ENCODE assay signal across 9 cellular contexts in the genomic region with DNA sequence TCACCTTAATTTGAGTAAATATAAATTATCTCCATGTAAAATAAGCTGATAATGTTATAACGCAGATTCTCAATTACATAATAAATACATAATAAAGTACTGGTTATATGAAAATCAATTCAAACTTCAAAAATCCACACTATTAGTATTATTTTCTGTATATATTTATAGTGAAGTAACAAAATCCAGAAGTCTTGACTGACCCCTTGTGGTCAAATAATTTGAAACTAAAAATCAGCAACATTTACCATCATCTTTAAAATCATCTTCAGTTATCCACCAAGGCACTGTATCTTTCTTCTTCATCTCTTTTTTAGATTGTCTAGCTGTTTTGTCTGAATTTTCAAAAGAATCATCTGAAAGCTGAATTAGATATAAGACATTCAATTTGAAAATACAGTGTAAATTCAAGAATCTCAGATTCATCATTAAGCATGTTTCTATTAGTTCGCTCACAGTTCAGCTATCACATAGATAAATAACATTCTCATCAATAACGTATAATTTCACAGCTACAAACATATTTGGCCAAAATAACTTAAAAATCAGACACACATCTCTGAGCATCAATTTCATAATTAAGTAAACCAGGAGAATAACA. TPM values are rescaled to one million over a fixed set of nuclear protein-coding genes. Genes with fewer than 3 reads are reported as not detected.
A peak's percentile ranks its signal among the peaks of the same experiment; 100 is the strongest.
DNase-seq lines count a peak whose midpoint lies in the region; ATAC-seq, FAIRE-seq and TF ChIP-seq lines count a peak whose summit lies in the region.
"Had no signal": no experiment of that assay in that cellular context is flagged by ENCODE, and none has a peak within 500 bp of the region (broad histone marks: within the 10 kb centered on the region; RNA-seq: fewer than 3 reads in every experiment).

No MANE protein-coding gene starts in this region.

- peak; percentile 81 to 84 for TF ChIP-seq RAD21 in K562 (CRISPR knock-in tag; conservative IDR thresholded peaks at IDR 0.05 in 1 of 2, IDR thresholded peaks at IDR 0.05 in 1 of 2)

- no peak for TF ChIP-seq POLR2A in K562 (conservative IDR thresholded peaks at IDR 0.05)

- H3K9ac ChIP-seq in K562 (ENCODE audit: insufficient read depth in 1 of 2, low read depth in 2 of 2, low read length in 2 of 2) = no peak overlapping the region

- H3K4me1 Mint-ChIP-seq in Calu3 (ENCODE audit: low read depth, unreplicated experiment) (peaks cover 6% of the 10 kb centered on the region), mesothelial cell of epicardium (peaks cover 9% of the 10 kb centered on the region)
- peaks cover 31% of the 10 kb centered on the region for H3K4me1 Mint-ChIP-seq in stimulated activated memory B cell treated with anti-CD40 and anti-IgM and Interleukin-4, amounts not matched to agents 10 μg/mL and 1 μg/mL and 100 μg/mL, for 72 hours
- peaks cover 6% of the 10 kb centered on the region for H3K4me1 Mint-ChIP-seq in activated CD8-positive, alpha-beta memory T cell treated with anti-CD3 and anti-CD28 coated beads, Interleukin-2, amount 10 ng/mL, durations not matched to agents 7 days and 5 days

- H3K9me3 Mint-ChIP-seq in Calu3 (ENCODE audit: low read depth, unreplicated experiment) = no peaks in the 10 kb centered on the region
- H3K9me3 Mint-ChIP-seq in mesothelial cell of epicardium = no peaks in the 10 kb centered on the region
- no peaks in the 10 kb centered on the region for H3K9me3 Mint-ChIP-seq in stimulated activated memory B cell treated with anti-CD40 and anti-IgM and Interleukin-4, amounts not matched to agents 10 μg/mL and 1 μg/mL and 100 μg/mL, for 72 hours
- H3K9me3 Mint-ChIP-seq in activated CD8-positive, alpha-beta memory T cell treated with anti-CD3 and anti-CD28 coated beads, Interleukin-2, amount 10 ng/mL, durations not matched to agents 7 days and 5 days (ENCODE audit: low read depth) = no peaks in the 10 kb centered on the region
- H3K9me3 Mint-ChIP-seq: IgD-negative memory B cell had no signal

- no peak for TF ChIP-seq EP300 in K562 (IDR thresholded peaks at IDR 0.05; ENCODE audit: low read length)

- H3K4me1 ChIP-seq in K562 (replicated peaks in 1 of 2; ENCODE audit: control insufficient read depth in 2 of 2, insufficient read depth in 2 of 2, low read length in 2 of 2) = peaks cover 0 to under 1% of the 10 kb centered on the region in 2 experiments; a peak in 2 of 5 replicates

- no peaks in the 10 kb centered on the region for H4K20me1 ChIP-seq in K562 (replicated peaks; ENCODE audit: control insufficient read depth, insufficient read depth, low read length)

- H3K27me3 ChIP-seq in K562 (ENCODE audit: control insufficient read depth in 2 of 2, insufficient read depth in 2 of 2, low read length in 2 of 2) (no peaks in the 10 kb centered on the region), H7 (ENCODE audit: control insufficient read depth, insufficient read depth, low read length) (no peaks in the 10 kb centered on the region)

- BruUV-seq in Calu3 (replicated peaks; lab: Mats Ljungman, UMichigan) (no TSS peak), K562 (replicated peaks; lab: Mats Ljungman, UMichigan) (no TSS peak)

- peak; percentile 6 for FAIRE-seq in K562 (lab: Jason Lieb, UNC)

- no peaks in the 10 kb centered on the region for H3K9me1 ChIP-seq in K562 (ENCODE audit: control insufficient read depth, insufficient read depth, low read length)

- no peak overlapping the region for H3K4me3 ChIP-seq in K562
- no peak overlapping the region for H3K4me3 ChIP-seq in H7 (ENCODE audit: insufficient read depth, low read depth, low read length)

- no peaks in the 10 kb centered on the region for H3K9me3 ChIP-seq in K562 (replicated peaks; ENCODE audit: control insufficient read depth, insufficient read depth, low read depth, low read length)

- H3K36me3 Mint-ChIP-seq in Calu3 (ENCODE audit: insufficient read depth, unreplicated experiment) = no peaks in the 10 kb centered on the region
- no peaks in the 10 kb centered on the region for H3K36me3 Mint-ChIP-seq in mesothelial cell of epicardium
- peaks cover 14% of the 10 kb centered on the region for H3K36me3 Mint-ChIP-seq in stimulated activated memory B cell treated with anti-CD40 and anti-IgM and Interleukin-4, amounts not matched to agents 10 μg/mL and 1 μg/mL and 100 μg/mL, for 72 hours
- H3K36me3 Mint-ChIP-seq in activated CD8-positive, alpha-beta memory T cell treated with anti-CD3 and anti-CD28 coated beads, Interleukin-2, amount 10 ng/mL, durations not matched to agents 7 days and 5 days = peaks cover 3% of the 10 kb centered on the region

- H3K36me3 ChIP-seq in K562 (ENCODE audit: control insufficient read depth, insufficient read depth, low read length) (no peaks in the 10 kb centered on the region), H7 (replicated peaks; ENCODE audit: control insufficient read depth, insufficient read depth, low read length) (no peaks in the 10 kb centered on the region)

- no peaks in the 10 kb centered on the region for H3K79me2 ChIP-seq in K562 (ENCODE audit: control insufficient read depth, insufficient read depth, low read length)

- intact Hi-C loops in Calu3 (cut with micrococcal nuclease; ENCODE audit: unreplicated experiment) = loop anchor here (1.0 kb wide), 2 partner anchors 337 to 606 kb away; no protein-coding TSS in a partner anchor
- intact Hi-C loops in K562 (cut with micrococcal nuclease) = loop anchor here (1.0 to 10.0 kb wide), 4 partner anchors 166 to 1104 kb away; no protein-coding TSS in a partner anchor

- no peak overlapping the region for H3K4me2 ChIP-seq in K562 (ENCODE audit: insufficient read depth, low read length)

- DNase-seq in Calu3 (no peak), HT1080 (ENCODE audit: low read depth) (peak; percentile 18), K562 (ENCODE audit: extremely low read depth in 1 of 4, low spot score in 3 of 4) (peak in 3 of 4 experiments; percentile 11 to 58 (median 16)), mesothelial cell of epicardium (ENCODE audit: low spot score in 2 of 2, unreplicated experiment in 2 of 2) (no peak), H7 (no peak)
- DNase-seq in stimulated activated CD4-positive, alpha-beta T cell treated with anti-CD3 and anti-CD28 coated beads, Interleukin-4, amount 100 ng/mL, for 1 hour = no peak
- DNase-seq in activated CD8-positive, alpha-beta memory T cell treated with anti-CD3 and anti-CD28 coated beads, Interleukin-2, amount 10 ng/mL, durations not matched to agents 7 days and 5 days = no peak

- in situ Hi-C loops in K562 (cut with MboI) = loop anchor here (25.0 kb wide), 1 partner anchor 609 kb away; no protein-coding TSS in a partner anchor

- POLR2A ChIA-PET in K562 (lab: Yijun Ruan, JAX) = no interaction called here

- H3K4me3 Mint-ChIP-seq in Calu3 (ENCODE audit: low read depth, unreplicated experiment) (no peak overlapping the region), mesothelial cell of epicardium (no peak overlapping the region)
- H3K4me3 Mint-ChIP-seq in stimulated activated memory B cell treated with anti-CD40 and anti-IgM and Interleukin-4, amounts not matched to agents 10 μg/mL and 1 μg/mL and 100 μg/mL, for 72 hours = no peak overlapping the region
- no peak overlapping the region for H3K4me3 Mint-ChIP-seq in activated CD8-positive, alpha-beta memory T cell treated with anti-CD3 and anti-CD28 coated beads, Interleukin-2, amount 10 ng/mL, durations not matched to agents 7 days and 5 days

- H3K27me3 Mint-ChIP-seq in Calu3 (ENCODE audit: unreplicated experiment) (no peaks in the 10 kb centered on the region), mesothelial cell of epicardium (ENCODE audit: low read depth) (no peaks in the 10 kb centered on the region)
- no peaks in the 10 kb centered on the region for H3K27me3 Mint-ChIP-seq in stimulated activated memory B cell treated with anti-CD40 and anti-IgM and Interleukin-4, amounts not matched to agents 10 μg/mL and 1 μg/mL and 100 μg/mL, for 72 hours
- H3K27me3 Mint-ChIP-seq in activated CD8-positive, alpha-beta memory T cell treated with anti-CD3 and anti-CD28 coated beads, Interleukin-2, amount 10 ng/mL, durations not matched to agents 7 days and 5 days = no peaks in the 10 kb centered on the region
- H3K27me3 Mint-ChIP-seq: IgD-negative memory B cell had no signal

- no peak overlapping the region for H2AFZ ChIP-seq in K562 (ENCODE audit: low read depth, low read length)

- no peak overlapping the region for H3K27ac ChIP-seq in K562 (ENCODE audit: extremely low read depth, low read depth, low read length)

- ATAC-seq in K562 = 0 out of 3 replicates have a peak, but pooled peaks have one; percentile 49
- ATAC-seq in stimulated activated memory B cell treated with anti-CD40 and anti-IgM and Interleukin-4, amounts not matched to agents 10 μg/mL and 1 μg/mL and 100 μg/mL, for 72 hours = no peak
- ATAC-seq in activated CD8-positive, alpha-beta memory T cell treated with anti-CD3 and anti-CD28 coated beads, Interleukin-2, amount 10 ng/mL, durations not matched to agents 7 days and 5 days = no peak

- CTCF ChIA-PET in Calu3 (lab: Charles Lee) (no interaction called here), K562 (lab: Yijun Ruan, JAX; ENCODE audit: low intra/inter-chr PET ratio) (interaction anchor here (1.3 to 4.3 kb wide), 3 partner anchors 336 to 606 kb away, joined by 3 to 45 read pairs (median 10); a partner anchor contains a TSS)
- CTCF ChIA-PET in activated CD8-positive, alpha-beta memory T cell treated with anti-CD3 and anti-CD28 coated beads, Interleukin-2, amount 10 ng/mL, durations not matched to agents 7 days and 5 days (lab: Charles Lee) = interaction anchor here (1.3 kb wide), 1 partner anchor 606 kb away, joined by 4 read pairs; no protein-coding TSS in a partner anchor

- WGBS in K562 (ENCODE audit: insufficient coverage, low coverage, missing lambda C conversion rate) = 37% methylated on average over 3 of the region's 3 CpGs

- no peak overlapping the region for H3K27ac Mint-ChIP-seq in Calu3 (ENCODE audit: unreplicated experiment)
- no peak overlapping the region for H3K27ac Mint-ChIP-seq in mesothelial cell of epicardium
- no peak overlapping the region for H3K27ac Mint-ChIP-seq in stimulated activated memory B cell treated with anti-CD40 and anti-IgM and Interleukin-4, amounts not matched to agents 10 μg/mL and 1 μg/mL and 100 μg/mL, for 72 hours
- H3K27ac Mint-ChIP-seq in activated CD8-positive, alpha-beta memory T cell treated with anti-CD3 and anti-CD28 coated beads, Interleukin-2, amount 10 ng/mL, durations not matched to agents 7 days and 5 days = no peak overlapping the region

- peak; percentile 47 for TF ChIP-seq CTCF in Calu3 (IDR thresholded peaks at IDR 0.05; ENCODE audit: unreplicated experiment)
- TF ChIP-seq CTCF in K562 (IDR thresholded peaks at IDR 0.05 in 2 of 3, conservative IDR thresholded peaks at IDR 0.05 in 1 of 3; ENCODE audit: insufficient read depth in 2 of 3, low read depth in 1 of 3, low read length in 3 of 3) = peak in 2 of 3 experiments; percentile 43 to 65; a peak in 4 of 6 replicates
- peak; percentile 87 for TF ChIP-seq CTCF in mesothelial cell of epicardium (IDR thresholded peaks at IDR 0.05; ENCODE audit: unreplicated experiment)

RNA-seq across cellular contexts. Expression of a gene that starts 6.5 kb away (rescaled TPM):
- total RNA-seq in Calu3 (2022) (6.3 and 8.2 TPM in 2 replicates), K562 (2014; rRNA removed) (3.6 and 6.7 TPM in 2 replicates), K562 (2014; rRNA removed; fragmentation: Illumina TruSeq; extraction: Trizol) (8.6 and 9.0 TPM in 2 replicates), K562 (2015; rRNA removed; fragmentation: Illumina TruSeq; extraction: Trizol) (8.0 and 8.4 TPM in 2 replicates), K562 (2021) (5.0 and 6.4 TPM in 2 replicates), mesothelial cell of epicardium (14.9 to 15.7 TPM (median 15.0 TPM) in 3 replicates)
- 2.4 and 2.6 TPM in 2 replicates for total RNA-seq in HT1080 (2014; rRNA removed; shearing (Covaris generic))
- 3.2 and 4.0 TPM in 2 replicates for polyA plus RNA-seq in HT1080 (2015; cell fraction: cytosol; rRNA removed)
- 5.9 and 10.9 TPM in 2 replicates for polyA plus RNA-seq in HT1080 (2015; cell fraction: nucleus; rRNA removed)
- 3.3 and 28.6 TPM in 2 replicates for total RNA-seq in K562 (2011; cell fraction: chromatin; rRNA removed; ENCODE audit: low replicate concordance)
- 1.0 and 1.8 TPM in 2 replicates for total RNA-seq in K562 (2011; cell fraction: nucleolus; rRNA removed)
- total RNA-seq in K562 (2011; cell fraction: nucleoplasm; rRNA removed) = 3.1 and 4.3 TPM in 2 replicates
- polyA plus RNA-seq in K562 (2011; rRNA removed) (4.0 and 6.7 TPM in 2 replicates), K562 (2014; fragmentation: Illumina TruSeq; extraction: Trizol) (5.5 and 7.0 TPM in 2 replicates), K562 (2014; fragmentation: Nextera tagmentation; extraction: Ambion mirVana) (1 to 10 TPM; 3.9 to 4.3 TPM), K562 (2014; rRNA removed) (3.7 and 6.4 TPM in 2 replicates)
- 0.28 and 0.94 TPM in 2 replicates for polyA plus RNA-seq in K562 (2011; cell fraction: cytosol; rRNA removed)
- 2.7 and 3.3 TPM in 2 replicates for polyA plus RNA-seq in K562 (2011; cell fraction: nucleus; rRNA removed)
- polyA plus RNA-seq in K562 (2012) = 3.7 and 4.1 TPM in 2 replicates
- 13.8 and 15.1 TPM in 2 replicates for polyA minus RNA-seq in K562 (2011; rRNA and poly(A)+ RNA removed)
- 1.5 and 4.7 TPM in 2 replicates for polyA minus RNA-seq in K562 (2011; cell fraction: cytosol; rRNA and poly(A)+ RNA removed)
- 8.3 and 11.3 TPM in 2 replicates for polyA minus RNA-seq in K562 (2011; cell fraction: nucleus; rRNA and poly(A)+ RNA removed)
- total RNA-seq in H7 (2014; rRNA removed; shearing (Covaris generic)) = 3.3 and 6.2 TPM in 2 replicates
- 1 to 10 TPM; 7.2 to 9.5 TPM for total RNA-seq in activated CD8-positive, alpha-beta memory T cell treated with anti-CD3 and anti-CD28 coated beads, Interleukin-2, amount 10 ng/mL, durations not matched to agents 7 days and 5 days

Comparison
In these comparisons a context has a peak if more than half of its experiments do, and no peak if none do; other contexts are left out.
1. DNase-seq: peak in HT1080 (single experiment) and K562 (3 of 4); none in Calu3 (single experiment), mesothelial cell of epicardium (0 of 2), stimulated activated CD4-positive, alpha-beta T cell treated with anti-CD3 and anti-CD28 coated beads, Interleukin-4, amount 100 ng/mL, for 1 hour (single experiment), H7 (single experiment) and activated CD8-positive, alpha-beta memory T cell treated with anti-CD3 and anti-CD28 coated beads, Interleukin-2, amount 10 ng/mL, durations not matched to agents 7 days and 5 days (single experiment).
2. Peak in every context shown above with its lines, with median percentiles within 50 percentile points of each other: CTCF ChIP-seq.